8 cellular contexts compared by ENCODE assay signal in the genomic region with DNA sequence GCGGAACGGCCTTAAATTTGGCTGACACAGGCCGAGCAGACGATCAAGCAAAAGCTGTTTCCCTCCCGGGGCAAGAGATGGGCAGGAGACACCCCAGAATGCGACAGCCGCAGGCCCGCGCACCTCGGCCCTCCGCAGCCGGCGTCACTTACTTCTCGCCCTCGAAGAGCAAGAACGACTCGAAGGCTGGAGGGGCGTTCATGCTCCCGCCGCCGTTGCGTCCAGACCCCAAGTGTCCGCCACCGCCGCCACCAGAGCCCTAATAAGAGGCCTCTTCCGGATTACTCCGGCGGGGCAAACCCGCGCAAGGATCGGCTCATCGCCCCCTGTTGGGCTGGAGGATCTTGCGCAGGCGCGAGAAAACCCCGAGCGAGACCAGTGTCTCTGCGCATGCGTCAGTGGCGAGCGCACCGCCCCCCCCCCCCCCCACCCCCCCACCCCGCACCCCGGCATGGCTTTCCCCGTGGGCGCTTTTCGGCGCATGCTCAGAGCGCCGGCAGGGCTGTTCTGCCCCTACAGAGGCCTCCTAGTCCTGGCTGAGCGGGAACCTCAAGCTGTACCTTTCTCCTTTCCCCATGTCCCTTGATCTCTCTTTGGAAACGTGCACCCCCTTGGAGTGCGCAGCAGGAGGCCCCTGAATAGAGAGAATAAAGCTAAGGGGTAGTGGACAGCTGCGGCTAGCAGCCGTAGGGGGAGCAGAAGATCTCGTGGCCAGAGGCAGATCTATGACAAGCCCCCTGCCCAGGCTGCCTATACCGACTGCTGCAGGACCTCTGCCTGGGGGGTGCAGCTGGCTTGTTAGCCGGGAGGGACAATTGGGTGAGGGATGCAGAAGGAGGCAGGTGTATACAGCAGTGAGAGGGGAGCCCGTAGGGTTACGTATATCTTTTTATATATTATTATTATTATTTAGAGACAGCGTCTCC. TPM values are rescaled to one million over a fixed set of nuclear protein-coding genes. Genes with fewer than 3 reads are reported as not detected.
DNase-seq lines count a peak whose midpoint lies in the region; ATAC-seq and TF ChIP-seq lines count a peak whose summit lies in the region.
"Not testable (repeated sequence)": the region's sequence is repeated elsewhere in the genome, so short reads cannot be mapped to it uniquely, and the experiment has no call there.

TSS of gene POLR2J3 (minus strand) at position 264 of the 926 bp plus-strand sequence. CDS start at position 202, 62 bp downstream.

- TF ChIP-seq POLR2A in vagina (IDR thresholded peaks at IDR 0.05) = not testable (repeated sequence)

- not testable (repeated sequence) for H3K27me3 ChIP-seq in liver (ENCODE audit: control insufficient read depth in 4 of 4, insufficient read depth in 4 of 4, low read length in 3 of 4); vagina

- not testable (repeated sequence) for H3K36me3 ChIP-seq in liver (ENCODE audit: control insufficient read depth in 4 of 4, insufficient read depth in 3 of 4, low read depth in 1 of 4, low read length in 3 of 4); vagina

- H3K4me3 ChIP-seq in liver (ENCODE audit: low read depth in 1 of 3, low read length in 3 of 3) (peak within 1 kb of the TSS; percentile 40 to 95 (median 77)), vagina (peak within 1 kb of the TSS; percentile 65 to 79)

- ATAC-seq in GM18519 (IDR thresholded peaks at IDR 0.05; ENCODE audit: low FRiP score, unreplicated experiment) = peak; percentile 80
- ATAC-seq in HG02763 (IDR thresholded peaks at IDR 0.05; ENCODE audit: unreplicated experiment) = peak; percentile 96

- intact Hi-C loops in vagina (cut with DNase I) = not testable (repeated sequence)

- 0% methylated on average over 47 of the region's 61 CpGs for WGBS in liver

- not testable (repeated sequence) for H3K9me3 ChIP-seq in liver (ENCODE audit: control insufficient read depth in 4 of 4, low read length in 3 of 4); vagina

- TF ChIP-seq CTCF in liver (IDR thresholded peaks at IDR 0.05; ENCODE audit: low read depth, low read length, missing input control) (peak; percentile 36), vagina (IDR thresholded peaks at IDR 0.05) (peak in 1 of 3 experiments; percentile 81)

- H3K27ac ChIP-seq in liver (ENCODE audit: low read depth in 1 of 2, low read length in 2 of 2) = peak within 1 kb of the TSS in 1 of 2 donors; percentile 69
- H3K27ac ChIP-seq in vagina = peak within 1 kb of the TSS; percentile 72

- peak; percentile 71 for DNase-seq in NCI-H226
- peak; percentile 100 for DNase-seq in activated CD8-positive, alpha-beta memory T cell treated with anti-CD3 and anti-CD28 coated beads, Interleukin-2, amount 50 U/mL, for 24 hours (ENCODE audit: extremely low read depth)
- DNase-seq in ecto neural progenitor cell (ENCODE audit: low spot score) = peak; percentile 94
- peak; percentile 69 for DNase-seq in smooth muscle cell of the brain vasculature (ENCODE audit: low read depth, low spot score)
- DNase-seq in vagina (ENCODE audit: extremely low spot score in 2 of 2) = peak; percentile 89 to 96

- TF ChIP-seq RAD21 in liver (IDR thresholded peaks at IDR 0.05) = peak in 1 of 2 donors; percentile 23

- H3K4me1 ChIP-seq in liver (ENCODE audit: control insufficient read depth in 4 of 4, insufficient read depth in 4 of 4, low read length in 3 of 4); vagina: not testable (repeated sequence)

- H3K9ac ChIP-seq in liver (ENCODE audit: low read depth in 1 of 2, low read length in 2 of 2) = peak within 1 kb of the TSS; percentile 75 to 93

TF ChIP-seq in liver, 16 proteins besides CTCF, POLR2A, EP300 and RAD21:
- TF ChIP-seq GABPA (IDR thresholded peaks at IDR 0.05 in 1 of 2, conservative IDR thresholded peaks at IDR 0.05 in 1 of 2) (peak in 1 of 2 donors; percentile 72), TAF1 (conservative IDR thresholded peaks at IDR 0.05) (peak; percentile 93)

RNA-seq across cellular contexts. Expression of gene POLR2J3, which starts in this region (rescaled TPM):
- total RNA-seq in liver = 10 to 100 TPM; 27.7 to 60.7 TPM
- polyA plus RNA-seq in liver = 10 to 100 TPM in 1 of 2 donors, 1 to 10 TPM in 1; 2.8 to 62.1 TPM
- total RNA-seq in vagina = 28.7 TPM
